In the genomic region with DNA sequence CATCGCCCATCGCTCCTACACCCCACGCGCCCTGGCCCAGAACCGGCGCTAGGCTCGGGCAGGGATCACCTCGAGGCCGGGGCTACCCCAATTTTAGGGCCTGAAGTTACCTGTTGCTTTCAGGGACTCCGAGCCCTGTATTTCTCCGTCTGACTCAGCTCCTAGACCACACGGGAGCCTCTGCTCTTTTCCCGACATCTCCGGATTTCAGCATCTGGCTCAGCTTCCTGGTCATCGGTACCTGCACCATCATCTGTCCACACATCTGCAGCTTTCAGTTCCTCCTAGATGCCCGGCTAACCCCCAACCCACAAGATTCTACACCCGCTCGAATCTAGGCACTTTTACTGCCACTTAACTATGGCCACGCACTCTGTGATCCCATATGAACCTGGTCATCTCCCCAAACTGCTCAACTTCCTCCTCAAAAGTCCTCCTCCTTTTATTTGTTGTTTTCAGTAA, we compare ENCODE assay signal across 9 cellular contexts. TPM values are rescaled to one million over a fixed set of nuclear protein-coding genes. Genes with fewer than 3 reads are reported as not detected.
DNase-seq lines count a peak whose midpoint lies in the region; ATAC-seq and TF ChIP-seq lines count a peak whose summit lies in the region.
"Had no signal": no experiment of that assay in that cellular context is flagged by ENCODE, and none has a peak within 500 bp of the region (broad histone marks: within the 10 kb centered on the region; RNA-seq: fewer than 3 reads in every experiment).

No MANE protein-coding gene starts in this region.

- in situ Hi-C loops in transverse colon (cut with MboI; ENCODE audit: low pct_ligation_motif_present in 1 of 4, low pct_unique_long_range_greater_than_20kb in 1 of 4, low sequenced_read_pairs in 3 of 4): loop anchor here in 1 of 4 donors (25.0 kb wide), 1 partner anchor 425 kb away; no protein-coding TSS in a partner anchor

- H3K27ac ChIP-seq in SK-N-SH (ENCODE audit: low read depth in 2 of 2, low read length in 1 of 2): no peak overlapping the region
- no peak overlapping the region for H3K27ac ChIP-seq in transverse colon

- no peaks in the 10 kb centered on the region for H3K9me3 ChIP-seq in SK-N-SH
- no peaks in the 10 kb centered on the region for H3K9me3 ChIP-seq in transverse colon
- H3K9me3 ChIP-seq in BE2C: no peaks in the 10 kb centered on the region

- H3K4me2 ChIP-seq in SK-N-SH: peak overlapping the region; percentile 82; the same call in 1 of the 2 replicates

- H3K79me2 ChIP-seq in SK-N-SH (ENCODE audit: insufficient read depth): no peaks in the 10 kb centered on the region

- no peak for TF ChIP-seq POLR2A in transverse colon (IDR thresholded peaks at IDR 0.05)

- TF ChIP-seq CTCF in SK-N-SH (IDR thresholded peaks at IDR 0.05) (no peak), fibroblast of villous mesenchyme (IDR thresholded peaks at IDR 0.05; ENCODE audit: insufficient read depth, low read depth, low read length) (no peak), transverse colon (IDR thresholded peaks at IDR 0.05) (no peak), BE2C (IDR thresholded peaks at IDR 0.05; ENCODE audit: low read depth, low read length) (no peak)

- TF ChIP-seq RAD21 in SK-N-SH (IDR thresholded peaks at IDR 0.05; ENCODE audit: low read length): no peak

- no peak for TF ChIP-seq EP300 in SK-N-SH (IDR thresholded peaks at IDR 0.05; ENCODE audit: borderline replicate concordance in 1 of 2, low read depth in 1 of 2, low read length in 1 of 2)
- no peak for TF ChIP-seq EP300 in transverse colon (IDR thresholded peaks at IDR 0.05; ENCODE audit: low read depth)

- H3K36me3 ChIP-seq in SK-N-SH (replicated peaks in 1 of 2; ENCODE audit: control insufficient read depth in 1 of 2, insufficient read depth in 2 of 2, low read length in 1 of 2): no peaks in the 10 kb centered on the region
- H3K36me3 ChIP-seq in transverse colon: no peaks in the 10 kb centered on the region
- H3K36me3 ChIP-seq in BE2C: no peaks in the 10 kb centered on the region

- POLR2A ChIA-PET in SK-N-SH (lab: Yijun Ruan, JAX): no interaction called here

- intact Hi-C loops in transverse colon (cut with DNase I; ENCODE audit: low total_unique reads): no loop called here

- no peak overlapping the region for H3K9ac ChIP-seq in SK-N-SH

- ATAC-seq in SK-N-SH treated with all-trans-retinoic acid at 6 μM for 48 hours: no peak
- peak; percentile 13 for ATAC-seq in HG03565 (IDR thresholded peaks at IDR 0.05; ENCODE audit: unreplicated experiment)

- H3K4me1 ChIP-seq in SK-N-SH (ENCODE audit: control insufficient read depth in 1 of 2, insufficient read depth in 2 of 2, low read depth in 1 of 2, low read length in 1 of 2) (peaks cover 0 to 9% of the 10 kb centered on the region in 2 experiments; a peak in 2 of 4 replicates), transverse colon (peaks cover 0 to 7% (median 5%) of the 10 kb centered on the region in 4 donors), BE2C (no peaks in the 10 kb centered on the region)

- H3K27me3 ChIP-seq in SK-N-SH (ENCODE audit: insufficient read depth): peaks cover 17% of the 10 kb centered on the region; the same call in 1 of the 2 replicates
- peaks cover 19% of the 10 kb centered on the region for H3K27me3 ChIP-seq in transverse colon
- H3K27me3 ChIP-seq in BE2C: no peaks in the 10 kb centered on the region

- H3F3A ChIP-seq in SK-N-SH (replicated peaks; ENCODE audit: insufficient read depth): no peaks in the 10 kb centered on the region

- H4K20me1 ChIP-seq in SK-N-SH (ENCODE audit: insufficient read depth): no peaks in the 10 kb centered on the region

- no peak for DNase-seq in SK-N-SH
- DNase-seq in fibroblast of villous mesenchyme (ENCODE audit: low read depth): no peak
- DNase-seq in transverse colon: no peak
- DNase-seq in activated CD4-positive, alpha-beta T cell treated with anti-CD3 and anti-CD28 coated beads for 4 hours: no peak
- no peak for DNase-seq in BE2C
- no peak for DNase-seq in DMS 273 (lab: John Stamatoyannopoulos, UW; ENCODE audit: unreplicated experiment)

- peak overlapping the region; percentile 93; the same call in 1 of the 2 replicates for H2AFZ ChIP-seq in SK-N-SH (ENCODE audit: low read depth)

- no peaks in the 10 kb centered on the region for H3K9me2 ChIP-seq in SK-N-SH

- WGBS in SK-N-SH (ENCODE audit: low lambda C conversion rate): 64% methylated on average over 12 of the region's 19 CpGs
- WGBS in transverse colon (ENCODE audit: low coverage in 1 of 2), 2 donors: 43 to 69% methylated on average over 10 to 19 of the region's 19 CpGs

- CTCF ChIA-PET in SK-N-SH (lab: Yijun Ruan, JAX): interaction anchor here (0.6 to 3.9 kb wide), 26 partner anchors 8 to 421 kb away, joined by 3 to 19 read pairs (median 5); partner anchors contain the start of gene HMSD

- peak overlapping the region; percentile 53 to 62; a peak in 3 of 4 replicates for H3K4me3 ChIP-seq in SK-N-SH (ENCODE audit: low read depth in 2 of 2, low read length in 1 of 2)
- peak overlapping the region; percentile 69 for H3K4me3 ChIP-seq in fibroblast of villous mesenchyme (ENCODE audit: low read depth, low read length)
- H3K4me3 ChIP-seq in transverse colon: peak overlapping the region; percentile 19 to 56 (median 34)
- H3K4me3 ChIP-seq in BE2C (ENCODE audit: low read depth, low read length): no peak overlapping the region

TF ChIP-seq in SK-N-SH, 30 proteins besides CTCF, POLR2A, EP300 and RAD21 (continues in another document):
- TF ChIP-seq NRF1 (IDR thresholded peaks at IDR 0.05; ENCODE audit: low read depth, low read length) (no peak), TEAD4 (IDR thresholded peaks at IDR 0.05; ENCODE audit: borderline replicate concordance, insufficient read depth) (no peak), NFIC (IDR thresholded peaks at IDR 0.05; ENCODE audit: borderline replicate concordance) (no peak), ELF1 (IDR thresholded peaks at IDR 0.05) (no peak), FOXJ3 (CRISPR knock-in tag; IDR thresholded peaks at IDR 0.05) (no peak), TCF12 (IDR thresholded peaks at IDR 0.05) (no peak), MXI1 (IDR thresholded peaks at IDR 0.05; ENCODE audit: low read depth, low read length) (no peak)
- TF ChIP-seq, protein P1, sequence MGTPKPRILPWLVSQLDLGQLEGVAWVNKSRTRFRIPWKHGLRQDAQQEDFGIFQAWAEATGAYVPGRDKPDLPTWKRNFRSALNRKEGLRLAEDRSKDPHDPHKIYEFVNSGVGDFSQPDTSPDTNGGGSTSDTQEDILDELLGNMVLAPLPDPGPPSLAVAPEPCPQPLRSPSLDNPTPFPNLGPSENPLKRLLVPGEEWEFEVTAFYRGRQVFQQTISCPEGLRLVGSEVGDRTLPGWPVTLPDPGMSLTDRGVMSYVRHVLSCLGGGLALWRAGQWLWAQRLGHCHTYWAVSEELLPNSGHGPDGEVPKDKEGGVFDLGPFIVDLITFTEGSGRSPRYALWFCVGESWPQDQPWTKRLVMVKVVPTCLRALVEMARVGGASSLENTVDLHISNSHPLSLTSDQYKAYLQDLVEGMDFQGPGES (IDR thresholded peaks at IDR 0.05; ENCODE audit: low read depth, low read length): no peak

TF ChIP-seq in SK-N-SH treated with all-trans-retinoic acid at 6 μM for 48 hours, 23 proteins besides CTCF, POLR2A, EP300 and RAD21:
- no peak for TF ChIP-seq ZFP30 (CRISPR knock-in tag; IDR thresholded peaks at IDR 0.05)
- TF ChIP-seq TCF4 (CRISPR knock-in tag; IDR thresholded peaks at IDR 0.05; ENCODE audit: borderline replicate concordance): no peak
- no peak for TF ChIP-seq CSDC2 (CRISPR knock-in tag; IDR thresholded peaks at IDR 0.05)

RNA-seq across cellular contexts. Expression of gene HMSD, which starts 12.1 kb away (rescaled TPM):
- polyA plus RNA-seq in SK-N-SH (2012; rRNA removed): not detected in 2 replicates
- polyA plus RNA-seq in SK-N-SH (2012; cell fraction: cytosol; rRNA removed): not detected in 2 replicates
- not detected in 2 replicates for polyA plus RNA-seq in SK-N-SH (2012; cell fraction: nucleus; rRNA removed)
- total RNA-seq in fibroblast of villous mesenchyme (1.3 TPM in 2 replicates), transverse colon (under 1 TPM in 1 of 4 donors, not detected in 3; 0.64 TPM)
- polyA plus RNA-seq in BE2C (2012; ENCODE audit: insufficient read depth, insufficient read length, low read depth): not detected

RNA-seq across cellular contexts. Expression of gene SERPINB10, which starts 29.2 kb away (rescaled TPM):
- polyA plus RNA-seq in SK-N-SH (2012; rRNA removed): 0.10 and 0.15 TPM in 2 replicates
- polyA plus RNA-seq in SK-N-SH (2012; cell fraction: cytosol; rRNA removed): 0.18 and 0.20 TPM in 2 replicates
- polyA plus RNA-seq in SK-N-SH (2012; cell fraction: nucleus; rRNA removed): 0.14 and 0.26 TPM in 2 replicates
- not detected in 2 replicates for total RNA-seq in fibroblast of villous mesenchyme
- total RNA-seq in transverse colon: not detected
- polyA plus RNA-seq in BE2C (2012; ENCODE audit: insufficient read depth, insufficient read length, low read depth): not detected
- total RNA-seq: glomerular endothelial cell had no signal

RNA-seq across cellular contexts. Expression of gene SERPINB8, which starts 32.9 kb away (rescaled TPM):
- 3.4 and 5.2 TPM in 2 replicates for polyA plus RNA-seq in SK-N-SH (2012; rRNA removed)
- polyA plus RNA-seq in SK-N-SH (2012; cell fraction: cytosol; rRNA removed): 5.5 and 7.3 TPM in 2 replicates
- 3.9 and 6.4 TPM in 2 replicates for polyA plus RNA-seq in SK-N-SH (2012; cell fraction: nucleus; rRNA removed)
- total RNA-seq in fibroblast of villous mesenchyme (23.5 and 32.0 TPM in 2 replicates), transverse colon (10 to 100 TPM in 3 of 4 donors, 1 to 10 TPM in 1; 3.0 to 15.7 (median 13.5) TPM)
- 1.1 TPM for polyA plus RNA-seq in BE2C (2012; ENCODE audit: insufficient read depth, insufficient read length, low read depth)

RNA-seq across cellular contexts. Expression of gene SERPINB2, which starts 49.5 kb away (rescaled TPM):
- polyA plus RNA-seq in SK-N-SH (2012; rRNA removed): 5.9 and 9.8 TPM in 2 replicates
- polyA plus RNA-seq in SK-N-SH (2012; cell fraction: cytosol; rRNA removed): 9.3 and 11.5 TPM in 2 replicates
- 4.3 and 8.1 TPM in 2 replicates for polyA plus RNA-seq in SK-N-SH (2012; cell fraction: nucleus; rRNA removed)
- total RNA-seq in fibroblast of villous mesenchyme: 18.0 and 22.9 TPM in 2 replicates
- 10 to 100 TPM in 1 of 4 donors, not detected in 3; 48.3 TPM for total RNA-seq in transverse colon
- polyA plus RNA-seq in BE2C (2012; ENCODE audit: insufficient read depth, insufficient read length, low read depth): not detected
